4 cellular contexts compared by ENCODE assay signal in the genomic region with DNA sequence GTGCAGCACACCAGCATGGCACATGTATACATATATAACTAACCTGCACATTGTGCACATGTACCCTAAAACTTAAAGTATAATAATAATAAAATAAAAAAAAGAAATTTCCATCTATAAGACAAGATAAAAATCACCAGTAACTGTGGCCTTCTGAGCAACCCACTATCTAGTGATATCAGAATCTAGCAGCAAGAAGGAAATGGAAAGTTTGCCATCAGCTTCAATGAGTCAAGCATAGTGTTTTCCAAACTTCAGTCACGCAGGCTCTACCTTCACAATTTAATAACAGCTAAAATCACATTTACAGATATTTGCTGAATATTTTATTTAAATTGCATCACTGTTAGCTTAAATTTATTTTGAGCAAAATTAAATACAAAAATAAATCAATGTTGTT.
"Had no signal": no experiment of that assay in that cellular context is flagged by ENCODE, and none has a peak within 500 bp of the region (broad histone marks: within the 10 kb centered on the region; RNA-seq: fewer than 3 reads in every experiment).

No MANE protein-coding gene starts in this region.

- H3K27ac Mint-ChIP-seq: GM23338, H9 had no signal

- H3K4me1 Mint-ChIP-seq: GM23338 had no signal

- ATAC-seq: GM23338 had no signal

- H3K9me3 Mint-ChIP-seq: GM23338, H9 had no signal

- DNase-seq: H9, HCEC 1CT, IMR-90 had no signal

- H3K4me3 Mint-ChIP-seq: GM23338, H9 had no signal
